15 cellular contexts compared by ENCODE assay signal in genomic region chr4:2743518-2744445, GRCh38. TPM values are rescaled to one million over a fixed set of nuclear protein-coding genes. Genes with fewer than 3 reads are reported as not detected.
DNase-seq lines count a peak whose midpoint lies in the region; ATAC-seq and TF ChIP-seq lines count a peak whose summit lies in the region.
"Had no signal": no experiment of that assay in that cellular context is flagged by ENCODE, and none has a peak within 500 bp of the region (broad histone marks: within the 10 kb centered on the region; RNA-seq: fewer than 3 reads in every experiment).

No MANE protein-coding gene starts in this region.

- peak overlapping the region; percentile 94 to 98 for H3K27ac Mint-ChIP-seq in natural killer cell treated with Interleukin-12 subunit alpha and Interleukin-12 subunit beta and Interleukin-15 and Interleukin-18, amount 100 ng/mL, for 72 hours
- no peak overlapping the region for H3K27ac Mint-ChIP-seq in natural killer cell
- peak overlapping the region; percentile 99 for H3K27ac Mint-ChIP-seq in T-helper 17 cell
- H3K27ac Mint-ChIP-seq: activated naive CD8-positive, alpha-beta T cell treated with anti-CD3 and anti-CD28 coated beads, Interleukin-2, amount 10 ng/mL, durations not matched to agents 7 days and 5 days had no signal

- no peaks in the 10 kb centered on the region for H3K27me3 Mint-ChIP-seq in natural killer cell treated with Interleukin-12 subunit alpha and Interleukin-12 subunit beta and Interleukin-15 and Interleukin-18, amount 100 ng/mL, for 72 hours
- H3K27me3 Mint-ChIP-seq in natural killer cell (ENCODE audit: low read depth in 2 of 2) (no peaks in the 10 kb centered on the region), T-helper 17 cell (no peaks in the 10 kb centered on the region)
- H3K27me3 Mint-ChIP-seq: activated naive CD8-positive, alpha-beta T cell treated with anti-CD3 and anti-CD28 coated beads, Interleukin-2, amount 10 ng/mL, durations not matched to agents 7 days and 5 days had no signal

- H3K4me3 Mint-ChIP-seq in natural killer cell treated with Interleukin-12 subunit alpha and Interleukin-12 subunit beta and Interleukin-15 and Interleukin-18, amount 100 ng/mL, for 72 hours = no peak overlapping the region
- H3K4me3 Mint-ChIP-seq in natural killer cell (no peak overlapping the region), T-helper 17 cell (peak overlapping the region; percentile 19)
- H3K4me3 Mint-ChIP-seq: activated naive CD8-positive, alpha-beta T cell treated with anti-CD3 and anti-CD28 coated beads, Interleukin-2, amount 10 ng/mL, durations not matched to agents 7 days and 5 days had no signal

- H3K4me1 Mint-ChIP-seq in natural killer cell treated with Interleukin-12 subunit alpha and Interleukin-12 subunit beta and Interleukin-15 and Interleukin-18, amount 100 ng/mL, for 72 hours (ENCODE audit: low read depth in 2 of 2) = peaks cover 40 to 50% of the 10 kb centered on the region in 2 donors
- H3K4me1 Mint-ChIP-seq in natural killer cell = peaks cover 0 to 8% of the 10 kb centered on the region in 2 donors
- peaks cover 25% of the 10 kb centered on the region for H3K4me1 Mint-ChIP-seq in T-helper 17 cell

- H3K9me3 ChIP-seq in T-helper 17 cell (ENCODE audit: control insufficient read depth, low read length, poor library complexity, severe bottlenecking) = no peaks in the 10 kb centered on the region
- no peaks in the 10 kb centered on the region for H3K9me3 ChIP-seq in aorta (ENCODE audit: control insufficient read depth, low read length)

- intact Hi-C loops in natural killer cell (cut with micrococcal nuclease) = no loop called here
- intact Hi-C loops in left colon (cut with DNase I, micrococcal nuclease) = no loop called here
- intact Hi-C loops in aorta (cut with DNase I) = no loop called here

- no peak for TF ChIP-seq CTCF in natural killer cell (IDR thresholded peaks at IDR 0.05)

- no peak overlapping the region for H3K27ac ChIP-seq in aorta (ENCODE audit: low read depth in 1 of 2, low read length in 2 of 2)
- H3K27ac ChIP-seq: parathyroid adenoma had no signal

- H3K36me3 ChIP-seq in aorta (ENCODE audit: control insufficient read depth in 1 of 2, insufficient read depth in 2 of 2, low read length in 1 of 2) = peaks cover 0 to 7% of the 10 kb centered on the region in 2 donors

- ATAC-seq in natural killer cell treated with Interleukin-12 subunit alpha and Interleukin-12 subunit beta and Interleukin-15 and Interleukin-18, amount 100 ng/mL, for 72 hours = no peak
- ATAC-seq in natural killer cell = no peak
- ATAC-seq in T-helper 17 cell = no peak
- peak; percentile 90 for ATAC-seq in left colon
- no peak for ATAC-seq in aorta (ENCODE audit: low FRiP score)
- no peak for ATAC-seq in HG02763 (IDR thresholded peaks at IDR 0.05; ENCODE audit: unreplicated experiment)

- no peaks in the 10 kb centered on the region for H3K4me1 ChIP-seq in aorta (ENCODE audit: control insufficient read depth in 1 of 2, insufficient read depth in 2 of 2, low read length in 2 of 2)
- H3K4me1 ChIP-seq: parathyroid adenoma had no signal

- no peak overlapping the region for H3K4me3 ChIP-seq in aorta (ENCODE audit: low read length in 2 of 2)
- H3K4me3 ChIP-seq: smooth muscle cell had no signal

- DNase-seq in natural killer cell treated with Interleukin-12 subunit alpha and Interleukin-12 subunit beta and Interleukin-15 and Interleukin-18, amount 100 ng/mL, for 72 hours (ENCODE audit: low spot score) = peak; percentile 52
- no peak for DNase-seq in natural killer cell
- DNase-seq in T-helper 17 cell = no peak
- DNase-seq in left colon = peak; percentile 71 to 78
- peak; percentile 37 to 58 for DNase-seq in aorta
- DNase-seq in NCI-H526 (lab: John Stamatoyannopoulos, UW) = no peak
- DNase-seq in NCI-H774 (lab: John Stamatoyannopoulos, UW) = no peak
- DNase-seq: activated naive CD8-positive, alpha-beta T cell treated with anti-CD3 and anti-CD28 coated beads, Interleukin-2, amount 10 ng/mL, durations not matched to agents 7 days and 5 days; GDM1; glutamatergic neuron; NCI-H2081; NK-92 treated with Interleukin-12 subunit alpha and Interleukin-12 subunit beta, amount 100 ng/mL, for 24 hours had no signal

- 89 to 90% methylated on average over 21 of the region's 21 CpGs for WGBS in aorta, 2 donors

- no peaks in the 10 kb centered on the region for H3K9me3 Mint-ChIP-seq in natural killer cell treated with Interleukin-12 subunit alpha and Interleukin-12 subunit beta and Interleukin-15 and Interleukin-18, amount 100 ng/mL, for 72 hours
- no peaks in the 10 kb centered on the region for H3K9me3 Mint-ChIP-seq in natural killer cell
- H3K9me3 Mint-ChIP-seq: activated naive CD8-positive, alpha-beta T cell treated with anti-CD3 and anti-CD28 coated beads, Interleukin-2, amount 10 ng/mL, durations not matched to agents 7 days and 5 days had no signal

- H3K36me3 Mint-ChIP-seq in natural killer cell treated with Interleukin-12 subunit alpha and Interleukin-12 subunit beta and Interleukin-15 and Interleukin-18, amount 100 ng/mL, for 72 hours = peaks cover 20% of the 10 kb centered on the region
- peaks cover 7% of the 10 kb centered on the region for H3K36me3 Mint-ChIP-seq in natural killer cell
- H3K36me3 Mint-ChIP-seq in T-helper 17 cell (ENCODE audit: low read depth) = peaks cover 3% of the 10 kb centered on the region

- no peaks in the 10 kb centered on the region for H3K27me3 ChIP-seq in aorta (ENCODE audit: control insufficient read depth in 1 of 2, insufficient read depth in 2 of 2, low read length in 1 of 2)

RNA-seq across cellular contexts. Expression of gene TNIP2, which starts 12.4 kb away (rescaled TPM):
- total RNA-seq in natural killer cell treated with Interleukin-12 subunit alpha and Interleukin-12 subunit beta and Interleukin-15 and Interleukin-18, amount 100 ng/mL, for 72 hours = 10 to 100 TPM; 80.9 to 89.3 TPM
- 10 to 100 TPM; 35.6 to 53.9 (median 41.6) TPM for total RNA-seq in natural killer cell
- total RNA-seq in T-helper 17 cell = 10 to 100 TPM; 66.0 to 72.5 TPM
- 10 to 100 TPM; 47.1 to 63.6 TPM for total RNA-seq in left colon
- 10 to 100 TPM; 37.4 to 39.4 TPM for total RNA-seq in aorta
- polyA plus RNA-seq in aorta = 10 to 100 TPM; 37.2 to 43.8 TPM

RNA-seq across cellular contexts. Expression of gene SH3BP2, which starts 49.1 kb away (rescaled TPM):
- 100 to 1,000 TPM; 121 to 129 TPM for total RNA-seq in natural killer cell treated with Interleukin-12 subunit alpha and Interleukin-12 subunit beta and Interleukin-15 and Interleukin-18, amount 100 ng/mL, for 72 hours
- total RNA-seq in natural killer cell = 100 to 1,000 TPM; 213 to 283 (median 221) TPM
- 10 to 100 TPM; 36.0 to 62.0 TPM for total RNA-seq in T-helper 17 cell
- 10 to 100 TPM; 54.3 to 75.2 TPM for total RNA-seq in left colon
- total RNA-seq in aorta = 10 to 100 TPM; 47.8 to 75.4 TPM
- polyA plus RNA-seq in aorta = 10 to 100 TPM in 1 of 2 donors, 1 to 10 TPM in 1; 6.2 to 13.8 TPM

Comparison
In these comparisons a context has a peak if more than half of its experiments do, and no peak if none do; other contexts are left out.
1. DNase-seq: peak in natural killer cell treated with Interleukin-12 subunit alpha and Interleukin-12 subunit beta and Interleukin-15 and Interleukin-18, amount 100 ng/mL, for 72 hours (single experiment), left colon (2 of 2) and aorta (2 of 2); none in natural killer cell (single experiment), T-helper 17 cell (0 of 3), NCI-H526 (0 of 2) and NCI-H774 (single experiment).
2. H3K27ac Mint-ChIP-seq: peak in natural killer cell treated with Interleukin-12 subunit alpha and Interleukin-12 subunit beta and Interleukin-15 and Interleukin-18, amount 100 ng/mL, for 72 hours (2 of 2) and T-helper 17 cell (single experiment); none in natural killer cell (0 of 2).